In the genomic region with DNA sequence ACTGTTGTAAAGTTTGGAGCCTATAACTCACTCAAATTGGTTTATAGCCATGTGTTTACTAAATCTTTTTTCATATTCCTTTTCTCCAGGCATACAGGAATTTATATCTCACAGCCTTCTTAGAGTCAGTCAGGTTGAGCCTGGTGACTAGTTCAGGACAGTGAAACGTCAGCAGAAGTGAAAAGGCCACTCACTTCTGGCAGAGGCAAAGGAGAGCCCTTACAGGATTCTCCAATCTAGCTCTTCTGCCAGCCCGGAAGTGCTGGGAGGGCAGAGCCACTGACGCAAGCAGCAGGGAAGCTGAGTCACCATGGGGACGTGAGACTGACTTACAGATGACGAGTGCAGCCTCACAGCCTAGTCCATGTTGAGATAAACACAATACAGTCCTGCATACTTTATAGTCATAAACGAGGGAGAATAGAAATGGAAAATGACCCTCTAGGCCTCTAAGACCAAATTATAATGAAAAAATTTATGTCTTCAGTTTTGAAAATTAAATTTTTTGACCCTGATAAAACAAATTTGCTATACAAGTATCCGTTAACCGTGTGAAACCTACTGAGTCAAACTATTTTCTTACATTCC, we compare ENCODE assay signal across 1 cellular context.
A peak's percentile ranks its signal among the peaks of the same experiment; 100 is the strongest.
TF ChIP-seq lines count a peak whose summit lies in the region.

No MANE protein-coding gene starts in this region.

TF ChIP-seq in K562, 482 proteins besides CTCF, POLR2A, EP300 and RAD21 (continued from another document and continues in another):
- TF ChIP-seq, protein P1, sequence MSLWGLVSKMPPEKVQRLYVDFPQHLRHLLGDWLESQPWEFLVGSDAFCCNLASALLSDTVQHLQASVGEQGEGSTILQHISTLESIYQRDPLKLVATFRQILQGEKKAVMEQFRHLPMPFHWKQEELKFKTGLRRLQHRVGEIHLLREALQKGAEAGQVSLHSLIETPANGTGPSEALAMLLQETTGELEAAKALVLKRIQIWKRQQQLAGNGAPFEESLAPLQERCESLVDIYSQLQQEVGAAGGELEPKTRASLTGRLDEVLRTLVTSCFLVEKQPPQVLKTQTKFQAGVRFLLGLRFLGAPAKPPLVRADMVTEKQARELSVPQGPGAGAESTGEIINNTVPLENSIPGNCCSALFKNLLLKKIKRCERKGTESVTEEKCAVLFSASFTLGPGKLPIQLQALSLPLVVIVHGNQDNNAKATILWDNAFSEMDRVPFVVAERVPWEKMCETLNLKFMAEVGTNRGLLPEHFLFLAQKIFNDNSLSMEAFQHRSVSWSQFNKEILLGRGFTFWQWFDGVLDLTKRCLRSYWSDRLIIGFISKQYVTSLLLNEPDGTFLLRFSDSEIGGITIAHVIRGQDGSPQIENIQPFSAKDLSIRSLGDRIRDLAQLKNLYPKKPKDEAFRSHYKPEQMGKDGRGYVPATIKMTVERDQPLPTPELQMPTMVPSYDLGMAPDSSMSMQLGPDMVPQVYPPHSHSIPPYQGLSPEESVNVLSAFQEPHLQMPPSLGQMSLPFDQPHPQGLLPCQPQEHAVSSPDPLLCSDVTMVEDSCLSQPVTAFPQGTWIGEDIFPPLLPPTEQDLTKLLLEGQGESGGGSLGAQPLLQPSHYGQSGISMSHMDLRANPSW (CRISPR knock-in tag; IDR thresholded peaks at IDR 0.05), result peak; percentile 89; the same call in 1 of the 2 replicates
- TF ChIP-seq, protein P2, sequence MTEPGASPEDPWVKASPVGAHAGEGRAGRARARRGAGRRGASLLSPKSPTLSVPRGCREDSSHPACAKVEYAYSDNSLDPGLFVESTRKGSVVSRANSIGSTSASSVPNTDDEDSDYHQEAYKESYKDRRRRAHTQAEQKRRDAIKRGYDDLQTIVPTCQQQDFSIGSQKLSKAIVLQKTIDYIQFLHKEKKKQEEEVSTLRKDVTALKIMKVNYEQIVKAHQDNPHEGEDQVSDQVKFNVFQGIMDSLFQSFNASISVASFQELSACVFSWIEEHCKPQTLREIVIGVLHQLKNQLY (CRISPR knock-in tag; conservative IDR thresholded peaks at IDR 0.05), result no peak
- TF ChIP-seq COPS2 (conservative IDR thresholded peaks at IDR 0.05), result no peak
- TF ChIP-seq CREM (IDR thresholded peaks at IDR 0.05; ENCODE audit: low read depth), result peak; percentile 98
- no peak for TF ChIP-seq NELFE (IDR thresholded peaks at IDR 0.05; ENCODE audit: insufficient read depth, insufficient read length)
- TF ChIP-seq, protein P3, sequence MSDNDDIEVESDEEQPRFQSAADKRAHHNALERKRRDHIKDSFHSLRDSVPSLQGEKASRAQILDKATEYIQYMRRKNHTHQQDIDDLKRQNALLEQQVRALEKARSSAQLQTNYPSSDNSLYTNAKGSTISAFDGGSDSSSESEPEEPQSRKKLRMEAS (CRISPR knock-in tag; IDR thresholded peaks at IDR 0.05), result no peak; the same call in 1 of the 2 replicates
- TF ChIP-seq ZNF146 (CRISPR knock-in tag; IDR thresholded peaks at IDR 0.05; ENCODE audit: unreplicated experiment), result no peak
- TF ChIP-seq ZNF224 (CRISPR knock-in tag; IDR thresholded peaks at IDR 0.05), result no peak
- TF ChIP-seq FOXJ2 (tag; IDR thresholded peaks at IDR 0.05), result peak; percentile 66
- no peak for TF ChIP-seq IRF2 (CRISPR knock-in tag; IDR thresholded peaks at IDR 0.05)
- TF ChIP-seq MAFK (IDR thresholded peaks at IDR 0.05; ENCODE audit: low read length), result peak; percentile 92
- TF ChIP-seq, protein P4, sequence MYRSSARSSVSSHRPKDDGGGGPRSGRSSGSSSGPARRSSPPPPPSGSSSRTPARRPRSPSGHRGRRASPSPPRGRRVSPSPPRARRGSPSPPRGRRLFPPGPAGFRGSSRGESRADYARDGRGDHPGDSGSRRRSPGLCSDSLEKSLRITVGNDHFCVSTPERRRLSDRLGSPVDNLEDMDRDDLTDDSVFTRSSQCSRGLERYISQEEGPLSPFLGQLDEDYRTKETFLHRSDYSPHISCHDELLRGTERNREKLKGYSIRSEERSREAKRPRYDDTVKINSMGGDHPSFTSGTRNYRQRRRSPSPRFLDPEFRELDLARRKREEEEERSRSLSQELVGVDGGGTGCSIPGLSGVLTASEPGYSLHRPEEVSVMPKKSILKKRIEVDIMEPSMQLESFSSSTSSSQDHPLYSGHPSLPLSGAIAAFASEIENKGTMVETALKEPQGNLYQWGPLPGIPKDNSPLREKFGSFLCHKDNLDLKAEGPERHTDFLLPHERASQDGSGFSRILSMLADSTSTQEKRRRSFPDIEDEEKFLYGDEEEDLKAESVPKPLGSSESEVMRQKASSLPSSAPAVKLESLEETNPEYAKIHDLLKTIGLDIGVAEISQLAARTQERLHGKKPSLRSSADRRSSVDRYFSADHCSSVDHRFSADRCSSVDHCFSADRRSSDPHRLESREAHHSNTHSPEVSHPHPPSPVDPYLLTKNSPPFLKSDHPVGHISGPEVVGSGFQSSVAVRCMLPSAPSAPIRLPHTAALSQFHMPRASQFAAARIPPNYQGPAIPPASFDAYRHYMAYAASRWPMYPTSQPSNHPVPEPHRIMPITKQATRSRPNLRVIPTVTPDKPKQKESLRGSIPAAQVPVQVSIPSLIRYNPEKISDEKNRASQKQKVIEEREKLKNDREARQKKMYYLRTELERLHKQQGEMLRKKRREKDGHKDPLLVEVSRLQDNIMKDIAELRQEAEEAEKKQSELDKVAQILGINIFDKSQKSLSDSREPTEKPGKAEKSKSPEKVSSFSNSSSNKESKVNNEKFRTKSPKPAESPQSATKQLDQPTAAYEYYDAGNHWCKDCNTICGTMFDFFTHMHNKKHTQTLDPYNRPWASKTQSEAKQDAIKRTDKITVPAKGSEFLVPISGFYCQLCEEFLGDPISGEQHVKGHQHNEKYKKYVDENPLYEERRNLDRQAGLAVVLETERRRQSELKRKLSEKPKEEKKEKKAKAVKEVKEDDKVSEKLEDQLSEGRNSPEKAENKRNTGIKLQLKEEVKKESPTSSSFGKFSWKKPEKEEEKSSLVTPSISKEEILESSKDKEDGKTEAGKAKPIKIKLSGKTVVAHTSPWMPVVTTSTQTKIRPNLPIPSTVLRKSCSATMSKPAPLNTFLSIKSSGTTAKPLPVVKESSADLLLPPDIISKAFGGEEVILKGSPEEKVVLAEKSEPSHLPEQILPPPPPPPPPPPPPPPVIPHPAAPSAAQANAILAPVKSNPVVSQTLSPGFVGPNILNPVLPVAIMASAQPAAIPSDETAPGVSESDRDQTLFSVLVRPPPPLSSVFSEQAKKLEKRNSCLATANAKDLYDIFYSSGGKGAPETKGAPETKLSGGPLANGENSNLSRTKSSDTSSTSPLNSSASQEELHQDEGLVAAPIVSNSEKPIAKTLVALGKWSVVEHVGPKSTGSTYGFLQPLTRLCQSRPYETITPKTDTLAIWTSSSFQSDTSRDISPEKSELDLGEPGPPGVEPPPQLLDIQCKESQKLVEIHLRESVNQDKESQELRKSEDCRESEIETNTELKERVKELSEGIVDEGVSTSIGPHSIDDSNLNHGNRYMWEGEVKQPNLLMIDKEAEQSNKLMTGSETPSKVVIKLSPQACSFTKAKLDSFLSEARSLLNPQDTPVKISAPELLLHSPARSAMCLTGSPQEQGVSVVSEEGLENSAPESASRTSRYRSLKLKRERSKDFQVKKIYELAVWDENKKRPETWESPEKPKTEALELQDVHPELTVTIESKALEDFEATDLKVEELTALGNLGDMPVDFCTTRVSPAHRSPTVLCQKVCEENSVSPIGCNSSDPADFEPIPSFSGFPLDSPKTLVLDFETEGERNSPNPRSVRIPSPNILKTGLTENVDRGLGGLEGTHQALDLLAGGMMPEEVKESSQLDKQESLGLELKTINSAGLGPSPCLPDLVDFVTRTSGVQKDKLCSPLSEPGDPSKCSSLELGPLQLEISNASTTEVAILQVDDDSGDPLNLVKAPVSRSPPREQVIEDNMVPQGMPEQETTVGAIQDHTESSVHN (IDR thresholded peaks at IDR 0.05; ENCODE audit: borderline replicate concordance in 1 of 2, low read depth in 1 of 2), result peak in 1 of 2 experiments; percentile 87; a peak in 2 of 4 replicates
- TF ChIP-seq, protein P5, sequence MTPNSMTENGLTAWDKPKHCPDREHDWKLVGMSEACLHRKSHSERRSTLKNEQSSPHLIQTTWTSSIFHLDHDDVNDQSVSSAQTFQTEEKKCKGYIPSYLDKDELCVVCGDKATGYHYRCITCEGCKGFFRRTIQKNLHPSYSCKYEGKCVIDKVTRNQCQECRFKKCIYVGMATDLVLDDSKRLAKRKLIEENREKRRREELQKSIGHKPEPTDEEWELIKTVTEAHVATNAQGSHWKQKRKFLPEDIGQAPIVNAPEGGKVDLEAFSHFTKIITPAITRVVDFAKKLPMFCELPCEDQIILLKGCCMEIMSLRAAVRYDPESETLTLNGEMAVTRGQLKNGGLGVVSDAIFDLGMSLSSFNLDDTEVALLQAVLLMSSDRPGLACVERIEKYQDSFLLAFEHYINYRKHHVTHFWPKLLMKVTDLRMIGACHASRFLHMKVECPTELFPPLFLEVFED (CRISPR knock-in tag; conservative IDR thresholded peaks at IDR 0.05), result no peak
- TF ChIP-seq, protein P6, sequence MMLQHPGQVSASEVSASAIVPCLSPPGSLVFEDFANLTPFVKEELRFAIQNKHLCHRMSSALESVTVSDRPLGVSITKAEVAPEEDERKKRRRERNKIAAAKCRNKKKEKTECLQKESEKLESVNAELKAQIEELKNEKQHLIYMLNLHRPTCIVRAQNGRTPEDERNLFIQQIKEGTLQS (IDR thresholded peaks at IDR 0.05), result peak; percentile 98
- TF ChIP-seq, protein P6 (CRISPR knock-in tag; conservative IDR thresholded peaks at IDR 0.05), result peak; percentile 96
- no peak for TF ChIP-seq NEUROD1 (IDR thresholded peaks at IDR 0.05; ENCODE audit: borderline replicate concordance, low read depth, low read length, partially characterized antibody)
- no peak for TF ChIP-seq ZNF431 (CRISPR knock-in tag; IDR thresholded peaks at IDR 0.05)
- TF ChIP-seq THRAP3 (IDR thresholded peaks at IDR 0.05; ENCODE audit: borderline replicate concordance), result no peak
- TF ChIP-seq, protein P7, sequence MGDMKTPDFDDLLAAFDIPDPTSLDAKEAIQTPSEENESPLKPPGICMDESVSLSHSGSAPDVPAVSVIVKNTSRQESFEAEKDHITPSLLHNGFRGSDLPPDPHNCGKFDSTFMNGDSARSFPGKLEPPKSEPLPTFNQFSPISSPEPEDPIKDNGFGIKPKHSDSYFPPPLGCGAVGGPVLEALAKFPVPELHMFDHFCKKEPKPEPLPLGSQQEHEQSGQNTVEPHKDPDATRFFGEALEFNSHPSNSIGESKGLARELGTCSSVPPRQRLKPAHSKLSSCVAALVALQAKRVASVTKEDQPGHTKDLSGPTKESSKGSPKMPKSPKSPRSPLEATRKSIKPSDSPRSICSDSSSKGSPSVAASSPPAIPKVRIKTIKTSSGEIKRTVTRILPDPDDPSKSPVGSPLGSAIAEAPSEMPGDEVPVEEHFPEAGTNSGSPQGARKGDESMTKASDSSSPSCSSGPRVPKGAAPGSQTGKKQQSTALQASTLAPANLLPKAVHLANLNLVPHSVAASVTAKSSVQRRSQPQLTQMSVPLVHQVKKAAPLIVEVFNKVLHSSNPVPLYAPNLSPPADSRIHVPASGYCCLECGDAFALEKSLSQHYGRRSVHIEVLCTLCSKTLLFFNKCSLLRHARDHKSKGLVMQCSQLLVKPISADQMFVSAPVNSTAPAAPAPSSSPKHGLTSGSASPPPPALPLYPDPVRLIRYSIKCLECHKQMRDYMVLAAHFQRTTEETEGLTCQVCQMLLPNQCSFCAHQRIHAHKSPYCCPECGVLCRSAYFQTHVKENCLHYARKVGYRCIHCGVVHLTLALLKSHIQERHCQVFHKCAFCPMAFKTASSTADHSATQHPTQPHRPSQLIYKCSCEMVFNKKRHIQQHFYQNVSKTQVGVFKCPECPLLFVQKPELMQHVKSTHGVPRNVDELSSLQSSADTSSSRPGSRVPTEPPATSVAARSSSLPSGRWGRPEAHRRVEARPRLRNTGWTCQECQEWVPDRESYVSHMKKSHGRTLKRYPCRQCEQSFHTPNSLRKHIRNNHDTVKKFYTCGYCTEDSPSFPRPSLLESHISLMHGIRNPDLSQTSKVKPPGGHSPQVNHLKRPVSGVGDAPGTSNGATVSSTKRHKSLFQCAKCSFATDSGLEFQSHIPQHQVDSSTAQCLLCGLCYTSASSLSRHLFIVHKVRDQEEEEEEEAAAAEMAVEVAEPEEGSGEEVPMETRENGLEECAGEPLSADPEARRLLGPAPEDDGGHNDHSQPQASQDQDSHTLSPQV (IDR thresholded peaks at IDR 0.05), result peak; percentile 89
- TF ChIP-seq, protein P8, sequence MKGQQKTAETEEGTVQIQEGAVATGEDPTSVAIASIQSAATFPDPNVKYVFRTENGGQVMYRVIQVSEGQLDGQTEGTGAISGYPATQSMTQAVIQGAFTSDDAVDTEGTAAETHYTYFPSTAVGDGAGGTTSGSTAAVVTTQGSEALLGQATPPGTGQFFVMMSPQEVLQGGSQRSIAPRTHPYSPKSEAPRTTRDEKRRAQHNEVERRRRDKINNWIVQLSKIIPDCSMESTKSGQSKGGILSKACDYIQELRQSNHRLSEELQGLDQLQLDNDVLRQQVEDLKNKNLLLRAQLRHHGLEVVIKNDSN (CRISPR knock-in tag; IDR thresholded peaks at IDR 0.05), result no peak
- no peak for TF ChIP-seq ZNF778 (CRISPR knock-in tag; IDR thresholded peaks at IDR 0.05)
- TF ChIP-seq NFIX (CRISPR knock-in tag; IDR thresholded peaks at IDR 0.05; ENCODE audit: low read depth), result no peak
- TF ChIP-seq, protein P9, sequence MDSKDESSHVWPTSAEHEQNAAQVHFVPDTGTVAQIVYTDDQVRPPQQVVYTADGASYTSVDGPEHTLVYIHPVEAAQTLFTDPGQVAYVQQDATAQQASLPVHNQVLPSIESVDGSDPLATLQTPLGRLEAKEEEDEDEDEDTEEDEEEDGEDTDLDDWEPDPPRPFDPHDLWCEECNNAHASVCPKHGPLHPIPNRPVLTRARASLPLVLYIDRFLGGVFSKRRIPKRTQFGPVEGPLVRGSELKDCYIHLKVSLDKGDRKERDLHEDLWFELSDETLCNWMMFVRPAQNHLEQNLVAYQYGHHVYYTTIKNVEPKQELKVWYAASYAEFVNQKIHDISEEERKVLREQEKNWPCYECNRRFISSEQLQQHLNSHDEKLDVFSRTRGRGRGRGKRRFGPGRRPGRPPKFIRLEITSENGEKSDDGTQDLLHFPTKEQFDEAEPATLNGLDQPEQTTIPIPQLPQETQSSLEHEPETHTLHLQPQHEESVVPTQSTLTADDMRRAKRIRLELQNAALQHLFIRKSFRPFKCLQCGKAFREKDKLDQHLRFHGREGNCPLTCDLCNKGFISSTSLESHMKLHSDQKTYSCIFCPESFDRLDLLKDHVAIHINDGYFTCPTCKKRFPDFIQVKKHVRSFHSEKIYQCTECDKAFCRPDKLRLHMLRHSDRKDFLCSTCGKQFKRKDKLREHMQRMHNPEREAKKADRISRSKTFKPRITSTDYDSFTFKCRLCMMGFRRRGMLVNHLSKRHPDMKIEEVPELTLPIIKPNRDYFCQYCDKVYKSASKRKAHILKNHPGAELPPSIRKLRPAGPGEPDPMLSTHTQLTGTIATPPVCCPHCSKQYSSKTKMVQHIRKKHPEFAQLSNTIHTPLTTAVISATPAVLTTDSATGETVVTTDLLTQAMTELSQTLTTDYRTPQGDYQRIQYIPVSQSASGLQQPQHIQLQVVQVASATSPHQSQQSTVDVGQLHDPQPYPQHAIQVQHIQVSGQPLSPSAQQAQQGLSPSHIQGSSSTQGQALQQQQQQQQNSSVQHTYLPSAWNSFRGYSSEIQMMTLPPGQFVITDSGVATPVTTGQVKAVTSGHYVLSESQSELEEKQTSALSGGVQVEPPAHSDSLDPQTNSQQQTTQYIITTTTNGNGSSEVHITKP (IDR thresholded peaks at IDR 0.05; ENCODE audit: partially characterized antibody), result peak; percentile 74
- TF ChIP-seq OTX1 (CRISPR knock-in tag; IDR thresholded peaks at IDR 0.05), result no peak
- no peak for TF ChIP-seq ZNF3 (CRISPR knock-in tag; IDR thresholded peaks at IDR 0.05)
- TF ChIP-seq SRF (CRISPR knock-in tag; IDR thresholded peaks at IDR 0.05), result peak in 1 of 2 experiments; percentile 41; a peak in 1 of 4 replicates
- no peak for TF ChIP-seq MECOM (CRISPR knock-in tag; IDR thresholded peaks at IDR 0.05)
- no peak for TF ChIP-seq ZNF586 (CRISPR knock-in tag; conservative IDR thresholded peaks at IDR 0.05)
- TF ChIP-seq MTA2 (IDR thresholded peaks at IDR 0.05; ENCODE audit: low read depth), result no peak
- no peak for TF ChIP-seq U2AF1 (optimal IDR thresholded peaks at IDR 0.05; ENCODE audit: low read depth, low read length)
- TF ChIP-seq GATAD2B (IDR thresholded peaks at IDR 0.05; ENCODE audit: borderline replicate concordance), result peak; percentile 27
